Comparison of ENCODE assay signal across 1 cellular context in genomic region chr7:41720886-41721285, GRCh38.
A peak's percentile ranks its signal among the peaks of the same experiment; 100 is the strongest.
TF ChIP-seq lines count a peak whose summit lies in the region.

No MANE protein-coding gene starts in this region.

TF ChIP-seq in SK-N-SH, 30 proteins besides CTCF, POLR2A, EP300 and RAD21 (continued from another document):
- peak; percentile 39; the same call in 1 of the 2 replicates for TF ChIP-seq PBX3 (IDR thresholded peaks at IDR 0.05)
- TF ChIP-seq USF2 (IDR thresholded peaks at IDR 0.05; ENCODE audit: borderline replicate concordance, low read depth, low read length), result no peak
- TF ChIP-seq NRF1 (IDR thresholded peaks at IDR 0.05; ENCODE audit: low read depth, low read length), result no peak
- TF ChIP-seq EZH2phosphoT487 (IDR thresholded peaks at IDR 0.05; ENCODE audit: borderline replicate concordance, low read depth), result no peak
- TF ChIP-seq JUND (IDR thresholded peaks at IDR 0.05), result 0 out of 2 replicates have a peak, but pooled peaks have one; percentile 12
- no peak for TF ChIP-seq SIN3A (IDR thresholded peaks at IDR 0.05; ENCODE audit: borderline replicate concordance, low read depth, low read length)
- no peak for TF ChIP-seq RFX5 (IDR thresholded peaks at IDR 0.05; ENCODE audit: low read length)
- no peak for TF ChIP-seq RXRA (IDR thresholded peaks at IDR 0.05; ENCODE audit: borderline replicate concordance, low read depth)
- no peak for TF ChIP-seq MXI1 (IDR thresholded peaks at IDR 0.05; ENCODE audit: low read depth, low read length)
- TF ChIP-seq CHD2 (IDR thresholded peaks at IDR 0.05; ENCODE audit: low read length, partially characterized antibody), result no peak
